ENCODE assay signal across 14 cellular contexts in the genomic region with DNA sequence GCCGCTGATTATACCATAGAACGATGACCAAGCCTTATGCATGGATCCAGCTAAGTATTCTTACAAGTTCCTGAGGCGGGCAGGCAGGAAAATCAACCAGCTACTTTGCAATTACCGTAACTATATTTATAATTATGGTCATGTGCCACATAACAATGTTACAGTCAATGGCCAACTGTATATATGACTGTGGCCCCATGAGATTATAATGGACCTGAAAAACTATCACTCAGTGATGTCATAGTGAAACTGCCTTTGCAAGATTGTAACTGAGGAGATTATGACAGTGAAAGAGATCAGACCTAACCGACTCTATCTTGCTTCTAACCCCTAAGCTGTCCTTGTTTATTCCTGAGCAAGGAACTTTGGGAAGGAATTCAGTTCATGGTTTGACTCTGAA. TPM values are rescaled to one million over a fixed set of nuclear protein-coding genes. Genes with fewer than 3 reads are reported as not detected.
DNase-seq lines count a peak whose midpoint lies in the region; ATAC-seq and TF ChIP-seq lines count a peak whose summit lies in the region.
"Had no signal": no experiment of that assay in that cellular context is flagged by ENCODE, and none has a peak within 500 bp of the region (broad histone marks: within the 10 kb centered on the region; RNA-seq: fewer than 3 reads in every experiment).

No MANE protein-coding gene starts in this region.

- intact Hi-C loops in Calu3 (cut with micrococcal nuclease; ENCODE audit: unreplicated experiment), result no loop called here
- intact Hi-C loops in sciatic nerve (cut with DNase I), result no loop called here

- peak; percentile 99 for ATAC-seq in GM19351 (IDR thresholded peaks at IDR 0.05; ENCODE audit: unreplicated experiment)
- ATAC-seq in HG02642 (IDR thresholded peaks at IDR 0.05; ENCODE audit: poor library complexity, unreplicated experiment), result peak; percentile 89
- ATAC-seq in HG03432 (IDR thresholded peaks at IDR 0.05; ENCODE audit: unreplicated experiment), result peak; percentile 97
- ATAC-seq in sciatic nerve, result no peak
- ATAC-seq: A549; natural killer cell treated with Interleukin-12 subunit alpha and Interleukin-12 subunit beta and Interleukin-15 and Interleukin-18, amount 100 ng/mL, for 72 hours had no signal

- H3K36me3 Mint-ChIP-seq in Calu3 (ENCODE audit: insufficient read depth, unreplicated experiment), result no peaks in the 10 kb centered on the region
- H3K36me3 Mint-ChIP-seq: activated naive CD8-positive, alpha-beta T cell treated with anti-CD3 and anti-CD28 coated beads, Interleukin-2, amount 10 ng/mL, durations not matched to agents 7 days and 5 days; natural killer cell treated with Interleukin-12 subunit alpha and Interleukin-12 subunit beta and Interleukin-15 and Interleukin-18, amount 100 ng/mL, for 72 hours had no signal

- H3K36me3 ChIP-seq in Peyer's patch, result no peaks in the 10 kb centered on the region
- H3K36me3 ChIP-seq: colonic mucosa had no signal

- peak overlapping the region; percentile 43 for H3K27ac Mint-ChIP-seq in Calu3 (ENCODE audit: unreplicated experiment)
- H3K27ac Mint-ChIP-seq: activated naive CD8-positive, alpha-beta T cell treated with anti-CD3 and anti-CD28 coated beads, Interleukin-2, amount 10 ng/mL, durations not matched to agents 7 days and 5 days; natural killer cell treated with Interleukin-12 subunit alpha and Interleukin-12 subunit beta and Interleukin-15 and Interleukin-18, amount 100 ng/mL, for 72 hours had no signal

- TF ChIP-seq CTCF in Calu3 (IDR thresholded peaks at IDR 0.05; ENCODE audit: unreplicated experiment) (no peak), Peyer's patch (IDR thresholded peaks at IDR 0.05) (no peak)

- no peak for DNase-seq in Calu3
- DNase-seq in HPDE6-E6E7 (ENCODE audit: extremely low spot score), result no peak
- DNase-seq in Peyer's patch, result no peak
- no peak for DNase-seq in sciatic nerve (ENCODE audit: low spot score)
- DNase-seq in activated naive CD4-positive, alpha-beta T cell treated with Interleukin-2 at 50 U/mL for 16 hours, result no peak
- DNase-seq: activated CD8-positive, alpha-beta memory T cell treated with anti-CD3 and anti-CD28 coated beads for 24 hours; activated naive CD8-positive, alpha-beta T cell treated with anti-CD3 and anti-CD28 coated beads, Interleukin-2, amount 10 ng/mL, durations not matched to agents 7 days and 5 days; colonic mucosa; kidney had no signal

- H3K4me1 Mint-ChIP-seq in Calu3 (ENCODE audit: low read depth, unreplicated experiment), result peaks cover 40% of the 10 kb centered on the region
- H3K4me1 Mint-ChIP-seq: activated naive CD8-positive, alpha-beta T cell treated with anti-CD3 and anti-CD28 coated beads, Interleukin-2, amount 10 ng/mL, durations not matched to agents 7 days and 5 days had no signal

- peaks cover 0 to 22% (median 0%) of the 10 kb centered on the region in 4 donors for H3K4me1 ChIP-seq in Peyer's patch
- H3K4me1 ChIP-seq: colonic mucosa had no signal

- no peaks in the 10 kb centered on the region for H3K27me3 Mint-ChIP-seq in Calu3 (ENCODE audit: unreplicated experiment)

- BruUV-seq in Calu3 (replicated peaks; lab: Mats Ljungman, UMichigan), result no TSS peak

- no peaks in the 10 kb centered on the region for H3K9me3 ChIP-seq in Peyer's patch
- H3K9me3 ChIP-seq: A549, colonic mucosa had no signal

- CTCF ChIA-PET in Calu3 (lab: Charles Lee), result interaction anchor here (0.6 to 1.9 kb wide), 7 partner anchors 9 to 505 kb away, joined by 3 to 12 read pairs (median 6); a partner anchor contains a TSS

- H3K27ac ChIP-seq in Peyer's patch, result peak overlapping the region in 2 of 4 donors; percentile 23 to 79

- TF ChIP-seq POLR2A in Peyer's patch (IDR thresholded peaks at IDR 0.05), result no peak

- H3K4me3 ChIP-seq in Peyer's patch, result no peak overlapping the region
- H3K4me3 ChIP-seq: A549, colonic mucosa had no signal

- H3K27me3 ChIP-seq in Peyer's patch, result no peaks in the 10 kb centered on the region
- H3K27me3 ChIP-seq: colonic mucosa had no signal

- peak overlapping the region; percentile 54 for H3K4me3 Mint-ChIP-seq in Calu3 (ENCODE audit: low read depth, unreplicated experiment)
- H3K4me3 Mint-ChIP-seq: activated naive CD8-positive, alpha-beta T cell treated with anti-CD3 and anti-CD28 coated beads, Interleukin-2, amount 10 ng/mL, durations not matched to agents 7 days and 5 days; natural killer cell treated with Interleukin-12 subunit alpha and Interleukin-12 subunit beta and Interleukin-15 and Interleukin-18, amount 100 ng/mL, for 72 hours had no signal

- peaks cover 4% of the 10 kb centered on the region for H3K9me3 Mint-ChIP-seq in Calu3 (ENCODE audit: low read depth, unreplicated experiment)
- H3K9me3 Mint-ChIP-seq: activated naive CD8-positive, alpha-beta T cell treated with anti-CD3 and anti-CD28 coated beads, Interleukin-2, amount 10 ng/mL, durations not matched to agents 7 days and 5 days; natural killer cell treated with Interleukin-12 subunit alpha and Interleukin-12 subunit beta and Interleukin-15 and Interleukin-18, amount 100 ng/mL, for 72 hours had no signal

RNA-seq across cellular contexts. Expression of a gene that starts 33.0 kb away (rescaled TPM):
- total RNA-seq in Calu3 (2022), result 83.2 and 89.2 TPM in 2 replicates
- total RNA-seq in Peyer's patch, result 10 to 100 TPM; 51.2 to 93.6 (median 82.5) TPM
- total RNA-seq in sciatic nerve, result 27.9 TPM
